Comparison of ENCODE assay signal across 7 cellular contexts in the genomic region with DNA sequence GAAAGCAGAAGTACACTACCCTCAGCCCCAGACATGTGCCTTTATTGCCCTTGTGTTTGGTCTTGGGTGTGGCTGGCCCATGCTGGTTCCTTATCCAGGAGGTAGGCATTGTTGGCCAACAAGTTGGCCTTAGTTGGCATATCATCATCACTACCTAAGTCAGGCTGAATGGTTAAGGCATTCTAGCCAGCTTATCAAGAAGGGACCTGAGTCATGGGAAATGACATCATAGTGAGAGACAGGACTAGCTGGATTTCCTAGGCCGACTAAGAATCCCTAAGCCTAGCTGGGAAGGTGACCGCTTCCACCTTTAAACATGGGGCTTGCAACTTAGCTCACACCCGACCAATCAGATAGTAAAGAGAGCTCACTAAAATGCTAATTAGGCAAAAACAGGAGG. TPM values are rescaled to one million over a fixed set of nuclear protein-coding genes. Genes with fewer than 3 reads are reported as not detected.
DNase-seq lines count a peak whose midpoint lies in the region; ATAC-seq, FAIRE-seq and TF ChIP-seq lines count a peak whose summit lies in the region.
"Not testable (repeated sequence)": the region's sequence is repeated elsewhere in the genome, so short reads cannot be mapped to it uniquely, and the experiment has no call there.

No MANE protein-coding gene starts in this region.

- H4K20me1 ChIP-seq in PC-3 (ENCODE audit: low read length); astrocyte (ENCODE audit: insufficient read depth, low read length): not testable (repeated sequence)

- H3F3A ChIP-seq in PC-3 (ENCODE audit: low read length, unreplicated experiment) = not testable (repeated sequence)

- WGBS in lung, 2 donors = 91 to 93% methylated on average over 3 of the region's 3 CpGs

- not testable (repeated sequence) for H3K4me3 Mint-ChIP-seq in astrocyte (ENCODE audit: unreplicated experiment)

- not testable (repeated sequence) for H3K27me3 ChIP-seq in PC-3 (ENCODE audit: low read length); astrocyte (ENCODE audit: insufficient read depth, low read length); lung (ENCODE audit: control insufficient read depth, insufficient read depth)

- not testable (repeated sequence) for H3K4me1 Mint-ChIP-seq in astrocyte (ENCODE audit: low read depth, unreplicated experiment)

- not testable (repeated sequence) for H2AFZ ChIP-seq in PC-3 (ENCODE audit: low read length); astrocyte (ENCODE audit: low read depth, low read length)

- CTCF ChIA-PET in PC-3 (lab: Charles Lee) = not testable (repeated sequence)

- H3K4me1 ChIP-seq in PC-3 (ENCODE audit: insufficient read depth, low read length) = peaks cover 16% of the 10 kb centered on the region
- H3K4me1 ChIP-seq in astrocyte (ENCODE audit: insufficient read depth, low read length); lung (ENCODE audit: control insufficient read depth in 2 of 2, insufficient read depth in 2 of 2, low read length in 2 of 2): not testable (repeated sequence)

- not testable (repeated sequence) for H3K9me2 ChIP-seq in PC-3 (replicated peaks; ENCODE audit: low read length)

- not testable (repeated sequence) for FAIRE-seq in astrocyte (lab: Jason Lieb, UNC)

- not testable (repeated sequence) for H3K4me2 ChIP-seq in PC-3 (ENCODE audit: low read length); astrocyte (ENCODE audit: low read length)

- H3K36me3 Mint-ChIP-seq in astrocyte (ENCODE audit: low read depth, unreplicated experiment) = not testable (repeated sequence)

- not testable (repeated sequence) for H3K27ac ChIP-seq in PC-3 (ENCODE audit: low read length); astrocyte (ENCODE audit: low read depth, low read length); lung (ENCODE audit: low read depth in 1 of 2, low read length in 1 of 2)

- intact Hi-C loops in PC-3 (cut with micrococcal nuclease) = not testable (repeated sequence)

- H3K9me3 Mint-ChIP-seq in astrocyte (ENCODE audit: unreplicated experiment) = not testable (repeated sequence)

- DNase-seq in Daoy (ENCODE audit: low read depth) = peak; percentile 46
- DNase-seq in HPDE6-E6E7 (ENCODE audit: extremely low spot score) = peak; percentile 4
- peak; percentile 61 for DNase-seq in PC-3
- DNase-seq in astrocyte (ENCODE audit: low read depth) = peak; percentile 2
- peak; percentile 87 for DNase-seq in epithelial cell of esophagus (ENCODE audit: low read depth)
- DNase-seq in fibroblast of the aortic adventitia (ENCODE audit: low read depth) = peak; percentile 18
- not testable (repeated sequence) for DNase-seq in lung (ENCODE audit: low spot score)

- H3K79me2 ChIP-seq in PC-3 (ENCODE audit: low read length); astrocyte (ENCODE audit: insufficient read depth, low read length): not testable (repeated sequence)

- BruUV-seq in PC-3 (replicated peaks; lab: Mats Ljungman, UMichigan) = not testable (repeated sequence)

- H3K27me3 Mint-ChIP-seq in astrocyte (ENCODE audit: low read depth, unreplicated experiment) = not testable (repeated sequence)

- H3K9ac ChIP-seq in PC-3 (ENCODE audit: low read length); astrocyte (ENCODE audit: low read length): not testable (repeated sequence)

- H3K4me3 ChIP-seq in PC-3 (ENCODE audit: low read length); astrocyte (ENCODE audit: insufficient read depth, low read depth, low read length); epithelial cell of esophagus (ENCODE audit: low read length); fibroblast of the aortic adventitia (ENCODE audit: low read depth, low read length): not testable (repeated sequence)
- peak overlapping the region; percentile 21 for H3K4me3 ChIP-seq in lung

- peak; percentile 27; the same call in 1 of the 2 replicates for ATAC-seq in PC-3
- not testable (repeated sequence) for ATAC-seq in lung (ENCODE audit: insufficient read depth, low FRiP score)

- H3K27ac Mint-ChIP-seq in astrocyte (ENCODE audit: unreplicated experiment) = not testable (repeated sequence)

- not testable (repeated sequence) for H3K36me3 ChIP-seq in PC-3 (ENCODE audit: low read depth, low read length); astrocyte (ENCODE audit: insufficient read depth, low read length); lung (ENCODE audit: control insufficient read depth in 2 of 2, insufficient read depth in 2 of 2, low read length in 2 of 2)

- POLR2A ChIA-PET in PC-3 (lab: Charles Lee; ENCODE audit: unreplicated experiment) = not testable (repeated sequence)

- not testable (repeated sequence) for TF ChIP-seq CTCF in PC-3 (conservative IDR thresholded peaks at IDR 0.05; ENCODE audit: low read depth, low read length); astrocyte (IDR thresholded peaks at IDR 0.05; ENCODE audit: insufficient read depth, low read depth, low read length); epithelial cell of esophagus (IDR thresholded peaks at IDR 0.05; ENCODE audit: insufficient read depth, low read depth, low read length, missing control alignments); fibroblast of the aortic adventitia (IDR thresholded peaks at IDR 0.05; ENCODE audit: insufficient read depth, low read length); lung (IDR thresholded peaks at IDR 0.05; ENCODE audit: control extremely low read depth, extremely low read depth)

- H3K9me3 ChIP-seq in PC-3 (ENCODE audit: low read length); astrocyte (ENCODE audit: insufficient read depth, low read depth, low read length); lung (ENCODE audit: control insufficient read depth in 2 of 2, insufficient read depth in 1 of 2, low read length in 1 of 2): not testable (repeated sequence)

RNA-seq across cellular contexts. Expression of a gene that starts 34.0 kb away (rescaled TPM):
- total RNA-seq in Daoy (2014; rRNA removed; shearing (Covaris generic)) = 33.6 and 40.3 TPM in 2 replicates
- total RNA-seq in PC-3 (2014; rRNA removed) = 18.0 and 18.3 TPM in 2 replicates
- 10.7 and 13.8 TPM in 2 replicates for total RNA-seq in astrocyte
- 9.2 and 29.6 TPM in 2 replicates for total RNA-seq in fibroblast of the aortic adventitia (ENCODE audit: low replicate concordance)
- 10 to 100 TPM; 15.5 to 60.0 TPM for total RNA-seq in lung
- polyA plus RNA-seq in lung = 10 to 100 TPM in 1 of 2 donors, 1 to 10 TPM in 1; 6.2 to 29.2 TPM
